Comparison of ENCODE assay signal across 8 cellular contexts in genomic region chr19:10936661-10937084, GRCh38. TPM values are rescaled to one million over a fixed set of nuclear protein-coding genes. Genes with fewer than 3 reads are reported as not detected.
A peak's percentile ranks its signal among the peaks of the same experiment; 100 is the strongest.
DNase-seq lines count a peak whose midpoint lies in the region; ATAC-seq and TF ChIP-seq lines count a peak whose summit lies in the region.

No MANE protein-coding gene starts in this region.

- TF ChIP-seq CTCF in Calu3 (IDR thresholded peaks at IDR 0.05; ENCODE audit: unreplicated experiment) (no peak), osteocyte (IDR thresholded peaks at IDR 0.05) (peak; percentile 68)

- no peak for ATAC-seq in HG03378 (IDR thresholded peaks at IDR 0.05; ENCODE audit: unreplicated experiment)

- intact Hi-C loops in Calu3 (cut with micrococcal nuclease; ENCODE audit: unreplicated experiment), result loop anchor here (5.0 kb wide), 1 partner anchor 81 kb away; no protein-coding TSS in a partner anchor
- intact Hi-C loops in activated T-helper 2 cell treated with anti-CD3 and anti-CD28 coated beads, Interferon-gamma antibody, Interleukin-2, Interleukin-4, amounts not matched to agents 10 μg/mL and 5 μg/mL and 100 μg/mL, durations not matched to agents 14 hours and 24 hours and 36 hours (cut with micrococcal nuclease), result loop anchor here (10.0 kb wide), 1 partner anchor 68 kb away; no protein-coding TSS in a partner anchor

- H3K4me3 Mint-ChIP-seq in Calu3 (ENCODE audit: low read depth, unreplicated experiment), result no peak overlapping the region
- H3K4me3 Mint-ChIP-seq in activated T-cell treated with anti-CD3 and anti-CD28 coated beads, Interleukin-2, amount 50 U/mL, for 24 hours, result no peak overlapping the region
- peak overlapping the region; percentile 42 for H3K4me3 Mint-ChIP-seq in osteocyte (ENCODE audit: unreplicated experiment)
- H3K4me3 Mint-ChIP-seq in activated T-helper 2 cell treated with anti-CD3 and anti-CD28 coated beads, Interferon-gamma antibody, Interleukin-2, Interleukin-4, amounts not matched to agents 10 μg/mL and 5 μg/mL and 100 μg/mL, durations not matched to agents 14 hours and 24 hours and 36 hours (ENCODE audit: low read depth), result no peak overlapping the region

- no TSS peak for BruUV-seq in Calu3 (replicated peaks; lab: Mats Ljungman, UMichigan)

- DNase-seq in Calu3 (peak; percentile 47), HT-29 (ENCODE audit: low spot score) (peak; percentile 71), NCI-H748 treated with DMSO at 0.1 percent for 48 hours (lab: John Stamatoyannopoulos, UW) (peak; percentile 46), germinal center (ENCODE audit: low spot score) (peak; percentile 57), osteocyte (ENCODE audit: extremely low spot score, unreplicated experiment) (no peak)
- peak; percentile 54 for DNase-seq in activated T-cell treated with anti-CD3 and anti-CD28 coated beads, Interleukin-2, amount 50 U/mL, for 24 hours
- DNase-seq in activated T-helper 2 cell treated with anti-CD3 and anti-CD28 coated beads, Interferon-gamma antibody, Interleukin-2, Interleukin-4, amounts not matched to agents 10 μg/mL and 5 μg/mL and 100 μg/mL, durations not matched to agents 14 hours and 24 hours and 36 hours (ENCODE audit: low spot score), result no peak

- H3K36me3 Mint-ChIP-seq in Calu3 (ENCODE audit: insufficient read depth, unreplicated experiment) (no peaks in the 10 kb centered on the region), osteocyte (ENCODE audit: unreplicated experiment) (no peaks in the 10 kb centered on the region)
- peaks cover 11% of the 10 kb centered on the region for H3K36me3 Mint-ChIP-seq in activated T-cell treated with anti-CD3 and anti-CD28 coated beads, Interleukin-2, amount 50 U/mL, for 24 hours (ENCODE audit: low read depth)
- H3K36me3 Mint-ChIP-seq in activated T-helper 2 cell treated with anti-CD3 and anti-CD28 coated beads, Interferon-gamma antibody, Interleukin-2, Interleukin-4, amounts not matched to agents 10 μg/mL and 5 μg/mL and 100 μg/mL, durations not matched to agents 14 hours and 24 hours and 36 hours (ENCODE audit: low read depth), result peaks cover 4% of the 10 kb centered on the region

- no peaks in the 10 kb centered on the region for H3K4me1 Mint-ChIP-seq in Calu3 (ENCODE audit: low read depth, unreplicated experiment)
- H3K4me1 Mint-ChIP-seq in activated T-cell treated with anti-CD3 and anti-CD28 coated beads, Interleukin-2, amount 50 U/mL, for 24 hours (ENCODE audit: low read depth), result peaks cover 5% of the 10 kb centered on the region
- peaks cover 7% of the 10 kb centered on the region for H3K4me1 Mint-ChIP-seq in osteocyte (ENCODE audit: unreplicated experiment)
- peaks cover 2% of the 10 kb centered on the region for H3K4me1 Mint-ChIP-seq in activated T-helper 2 cell treated with anti-CD3 and anti-CD28 coated beads, Interferon-gamma antibody, Interleukin-2, Interleukin-4, amounts not matched to agents 10 μg/mL and 5 μg/mL and 100 μg/mL, durations not matched to agents 14 hours and 24 hours and 36 hours (ENCODE audit: low read depth)

- H3K27me3 Mint-ChIP-seq in Calu3 (ENCODE audit: unreplicated experiment) (no peaks in the 10 kb centered on the region), osteocyte (ENCODE audit: unreplicated experiment) (no peaks in the 10 kb centered on the region)
- no peaks in the 10 kb centered on the region for H3K27me3 Mint-ChIP-seq in activated T-cell treated with anti-CD3 and anti-CD28 coated beads, Interleukin-2, amount 50 U/mL, for 24 hours
- no peaks in the 10 kb centered on the region for H3K27me3 Mint-ChIP-seq in activated T-helper 2 cell treated with anti-CD3 and anti-CD28 coated beads, Interferon-gamma antibody, Interleukin-2, Interleukin-4, amounts not matched to agents 10 μg/mL and 5 μg/mL and 100 μg/mL, durations not matched to agents 14 hours and 24 hours and 36 hours (ENCODE audit: low read depth)

- no peak overlapping the region for H3K27ac Mint-ChIP-seq in Calu3 (ENCODE audit: unreplicated experiment)
- no peak overlapping the region for H3K27ac Mint-ChIP-seq in activated T-cell treated with anti-CD3 and anti-CD28 coated beads, Interleukin-2, amount 50 U/mL, for 24 hours
- peak overlapping the region; percentile 23 for H3K27ac Mint-ChIP-seq in osteocyte (ENCODE audit: unreplicated experiment)
- no peak overlapping the region for H3K27ac Mint-ChIP-seq in activated T-helper 2 cell treated with anti-CD3 and anti-CD28 coated beads, Interferon-gamma antibody, Interleukin-2, Interleukin-4, amounts not matched to agents 10 μg/mL and 5 μg/mL and 100 μg/mL, durations not matched to agents 14 hours and 24 hours and 36 hours

- CTCF ChIA-PET in Calu3 (lab: Charles Lee), result interaction anchor here (0.6 to 2.0 kb wide), 7 partner anchors 9 to 313 kb away, joined by 3 to 9 read pairs (median 3); no protein-coding TSS in a partner anchor

- H3K9me3 Mint-ChIP-seq in Calu3 (ENCODE audit: low read depth, unreplicated experiment) (no peaks in the 10 kb centered on the region), osteocyte (ENCODE audit: unreplicated experiment) (no peaks in the 10 kb centered on the region)
- H3K9me3 Mint-ChIP-seq in activated T-cell treated with anti-CD3 and anti-CD28 coated beads, Interleukin-2, amount 50 U/mL, for 24 hours, result no peaks in the 10 kb centered on the region
- H3K9me3 Mint-ChIP-seq in activated T-helper 2 cell treated with anti-CD3 and anti-CD28 coated beads, Interferon-gamma antibody, Interleukin-2, Interleukin-4, amounts not matched to agents 10 μg/mL and 5 μg/mL and 100 μg/mL, durations not matched to agents 14 hours and 24 hours and 36 hours, result no peaks in the 10 kb centered on the region

RNA-seq across cellular contexts. Expression of gene TIMM29, which starts 8.1 kb away (rescaled TPM):
- total RNA-seq in Calu3 (2022) (15.3 and 17.8 TPM in 2 replicates), osteocyte (25.7 and 25.8 TPM in 2 replicates)
- 34.1 and 37.6 TPM in 2 replicates for total RNA-seq in HT-29 (2014; rRNA removed; shearing (Covaris generic))
- total RNA-seq in activated T-helper 2 cell treated with anti-CD3 and anti-CD28 coated beads, Interferon-gamma antibody, Interleukin-2, Interleukin-4, amounts not matched to agents 10 μg/mL and 5 μg/mL and 100 μg/mL, durations not matched to agents 14 hours and 24 hours and 36 hours, result 18.8 and 19.0 TPM in 2 replicates

RNA-seq across cellular contexts. Expression of gene YIPF2, which starts 8.2 kb away (rescaled TPM):
- total RNA-seq in Calu3 (2022) (37.8 and 46.0 TPM in 2 replicates), osteocyte (68.4 and 79.5 TPM in 2 replicates)
- total RNA-seq in HT-29 (2014; rRNA removed; shearing (Covaris generic)), result 94.6 and 106 TPM in 2 replicates
- 25.0 and 25.9 TPM in 2 replicates for total RNA-seq in activated T-helper 2 cell treated with anti-CD3 and anti-CD28 coated beads, Interferon-gamma antibody, Interleukin-2, Interleukin-4, amounts not matched to agents 10 μg/mL and 5 μg/mL and 100 μg/mL, durations not matched to agents 14 hours and 24 hours and 36 hours

RNA-seq across cellular contexts. Expression of gene SMARCA4, which starts 24.2 kb away (rescaled TPM):
- total RNA-seq in Calu3 (2022) (104 and 116 TPM in 2 replicates), osteocyte (130 and 131 TPM in 2 replicates)
- 108 and 154 TPM in 2 replicates for total RNA-seq in HT-29 (2014; rRNA removed; shearing (Covaris generic))
- total RNA-seq in activated T-helper 2 cell treated with anti-CD3 and anti-CD28 coated beads, Interferon-gamma antibody, Interleukin-2, Interleukin-4, amounts not matched to agents 10 μg/mL and 5 μg/mL and 100 μg/mL, durations not matched to agents 14 hours and 24 hours and 36 hours, result 149 and 158 TPM in 2 replicates

Comparison
In these comparisons a context has a peak if more than half of its experiments do, and no peak if none do; other contexts are left out.
1. DNase-seq: peak in Calu3 (single experiment), HT-29 (single experiment), NCI-H748 treated with DMSO at 0.1 percent for 48 hours (single experiment), activated T-cell treated with anti-CD3 and anti-CD28 coated beads, Interleukin-2, amount 50 U/mL, for 24 hours (single experiment) and germinal center (single experiment); none in osteocyte (single experiment) and activated T-helper 2 cell treated with anti-CD3 and anti-CD28 coated beads, Interferon-gamma antibody, Interleukin-2, Interleukin-4, amounts not matched to agents 10 μg/mL and 5 μg/mL and 100 μg/mL, durations not matched to agents 14 hours and 24 hours and 36 hours (single experiment).